2 cellular contexts compared by ENCODE assay signal in genomic region chr16:30782486-30783279, GRCh38.
TF ChIP-seq lines count a peak whose summit lies in the region.

No MANE protein-coding gene starts in this region.

TF ChIP-seq in IMR-90, 13 proteins besides CTCF, POLR2A, EP300 and RAD21:
- TF ChIP-seq CEBPB (IDR thresholded peaks at IDR 0.05; ENCODE audit: low read depth, low read length) (no peak), ELK1 (IDR thresholded peaks at IDR 0.05; ENCODE audit: borderline replicate concordance, low read depth, low read length) (no peak), RCOR1 (IDR thresholded peaks at IDR 0.05; ENCODE audit: insufficient replicate concordance, low read length) (no peak), FOS (IDR thresholded peaks at IDR 0.05; ENCODE audit: low read depth, low read length) (no peak), BHLHE40 (IDR thresholded peaks at IDR 0.05; ENCODE audit: low read depth, low read length) (no peak), RFX5 (IDR thresholded peaks at IDR 0.05; ENCODE audit: low read depth, low read length) (no peak), NFE2L2 (IDR thresholded peaks at IDR 0.05; ENCODE audit: low read depth, low read length) (no peak), CHD1 (IDR thresholded peaks at IDR 0.05; ENCODE audit: low read depth, low read length) (no peak), MAZ (IDR thresholded peaks at IDR 0.05; ENCODE audit: borderline replicate concordance, low read depth, low read length) (no peak), MAFK (IDR thresholded peaks at IDR 0.05; ENCODE audit: low read depth, low read length) (no peak), MXI1 (IDR thresholded peaks at IDR 0.05; ENCODE audit: borderline replicate concordance, low read depth, low read length) (no peak), SMC3 (IDR thresholded peaks at IDR 0.05; ENCODE audit: low read depth, low read length) (no peak)
- TF ChIP-seq, protein P1, sequence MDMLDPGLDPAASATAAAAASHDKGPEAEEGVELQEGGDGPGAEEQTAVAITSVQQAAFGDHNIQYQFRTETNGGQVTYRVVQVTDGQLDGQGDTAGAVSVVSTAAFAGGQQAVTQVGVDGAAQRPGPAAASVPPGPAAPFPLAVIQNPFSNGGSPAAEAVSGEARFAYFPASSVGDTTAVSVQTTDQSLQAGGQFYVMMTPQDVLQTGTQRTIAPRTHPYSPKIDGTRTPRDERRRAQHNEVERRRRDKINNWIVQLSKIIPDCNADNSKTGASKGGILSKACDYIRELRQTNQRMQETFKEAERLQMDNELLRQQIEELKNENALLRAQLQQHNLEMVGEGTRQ (IDR thresholded peaks at IDR 0.05; ENCODE audit: low read depth, low read length), result no peak

TF ChIP-seq in K562, 482 proteins besides CTCF, POLR2A, EP300 and RAD21:
- TF ChIP-seq RAD51 (IDR thresholded peaks at IDR 0.05; ENCODE audit: borderline replicate concordance, low read depth), result no peak
- TF ChIP-seq POLR2G (IDR thresholded peaks at IDR 0.05; ENCODE audit: low read depth, low read length), result peak; percentile 53
- peak; percentile 36; the same call in 1 of the 2 replicates for TF ChIP-seq RBFOX2 (IDR thresholded peaks at IDR 0.05; ENCODE audit: low read depth, low read length)
